ENCODE assay signal across 25 cellular contexts in the genomic region with DNA sequence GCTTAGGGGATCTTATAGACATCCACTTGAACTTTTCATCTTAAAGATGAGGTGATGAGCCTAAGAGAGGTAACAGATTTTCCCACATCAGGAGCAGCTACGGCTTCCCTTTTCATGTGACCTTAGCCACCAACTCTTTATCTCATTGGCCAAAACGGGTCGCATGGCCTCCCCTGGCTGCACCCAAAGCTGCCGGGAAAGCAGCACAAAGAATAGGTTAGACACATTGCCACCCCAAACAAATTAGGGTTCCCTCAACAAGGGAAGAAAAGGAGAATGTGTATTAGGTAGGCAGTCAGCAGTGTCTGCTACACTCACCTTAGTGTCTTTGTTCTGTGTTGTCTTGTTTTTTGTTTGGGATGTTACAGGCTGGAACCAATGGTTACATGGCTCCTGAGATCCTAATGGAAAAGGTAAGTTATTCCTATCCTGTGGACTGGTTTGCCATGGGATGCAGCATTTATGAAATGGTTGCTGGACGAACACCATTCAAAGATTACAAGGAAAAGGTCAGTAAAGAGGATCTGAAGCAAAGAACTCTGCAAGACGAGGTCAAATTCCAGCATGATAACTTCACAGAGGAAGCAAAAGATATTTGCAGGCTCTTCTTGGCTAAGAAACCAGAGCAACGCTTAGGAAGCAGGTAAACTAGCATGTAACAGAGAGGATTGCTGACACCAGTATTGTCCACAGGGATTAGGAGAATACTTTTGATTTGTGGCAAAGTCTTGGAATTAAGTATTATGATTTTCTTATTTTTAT. TPM values are rescaled to one million over a fixed set of nuclear protein-coding genes. Genes with fewer than 3 reads are reported as not detected.
"Had no signal": no experiment of that assay in that cellular context is flagged by ENCODE, and none has a peak within 500 bp of the region (broad histone marks: within the 10 kb centered on the region; RNA-seq: fewer than 3 reads in every experiment).

No MANE protein-coding gene starts in this region.

- H3K36me3 ChIP-seq: esophagus muscularis mucosa, gastrocnemius medialis, heart right ventricle, ovary, right atrium auricular region, sigmoid colon, stomach, thoracic aorta, transverse colon had no signal

- H3K9me3 ChIP-seq: esophagus muscularis mucosa, gastrocnemius medialis, heart right ventricle, mucosa of descending colon, ovary, right atrium auricular region, sigmoid colon, stomach, thoracic aorta, transverse colon had no signal

- H3K4me3 Mint-ChIP-seq: naive thymus-derived CD8-positive, alpha-beta T cell had no signal

- H3K4me1 ChIP-seq: esophagus muscularis mucosa, gastrocnemius medialis, heart right ventricle, right atrium auricular region, sigmoid colon, stomach, transverse colon had no signal

- ATAC-seq: gastrocnemius medialis; heart right ventricle; left lobe of liver; mucosa of descending colon; naive thymus-derived CD8-positive, alpha-beta T cell had no signal

- H3K9me3 Mint-ChIP-seq: naive thymus-derived CD8-positive, alpha-beta T cell had no signal

- H3K36me3 Mint-ChIP-seq: naive thymus-derived CD8-positive, alpha-beta T cell had no signal

- H3K4me3 ChIP-seq: dorsolateral prefrontal cortex, esophagus muscularis mucosa, gastrocnemius medialis, heart right ventricle, mucosa of descending colon, ovary, right atrium auricular region, sigmoid colon, skin epidermis, stomach, thoracic aorta, transverse colon had no signal

- H3K4me1 Mint-ChIP-seq: naive thymus-derived CD8-positive, alpha-beta T cell had no signal

- DNase-seq: cortex of kidney; dorsolateral prefrontal cortex; effector memory CD4-positive, alpha-beta T cell; gastrocnemius medialis; heart right ventricle; hypothalamus; kidney glomerular epithelial cell; mammary epithelial cell; mucosa of descending colon; naive thymus-derived CD8-positive, alpha-beta T cell; nucleus accumbens; ovary; sigmoid colon; stimulated activated CD4-positive, alpha-beta T cell treated with anti-CD3 and anti-CD28 coated beads, Interleukin-12 subunit alpha, Interleukin-12 subunit beta, amount 100 ng/mL, for 4 hours; stimulated activated naive CD4-positive, alpha-beta T cell; stomach; substantia nigra; transverse colon had no signal

- H3K27me3 ChIP-seq: dorsolateral prefrontal cortex, esophagus muscularis mucosa, gastrocnemius medialis, heart right ventricle, ovary, right atrium auricular region, sigmoid colon, stomach, transverse colon had no signal

- H3K27me3 Mint-ChIP-seq: naive thymus-derived CD8-positive, alpha-beta T cell had no signal

- H3K27ac ChIP-seq: dorsolateral prefrontal cortex, epithelial cell of prostate, esophagus muscularis mucosa, gastrocnemius medialis, heart right ventricle, ovary, right atrium auricular region, sigmoid colon, skin epidermis, stomach, thoracic aorta, transverse colon had no signal

RNA-seq across cellular contexts. Expression of a gene that starts 44.2 kb away (rescaled TPM):
- total RNA-seq: fibroblast of villous mesenchyme, left lobe of liver, mucosa of descending colon, sigmoid colon, thoracic aorta had no signal
